11 cellular contexts compared by ENCODE assay signal in genomic region chr3:20141841-20142240, GRCh38. TPM values are rescaled to one million over a fixed set of nuclear protein-coding genes. Genes with fewer than 3 reads are reported as not detected.
DNase-seq lines count a peak whose midpoint lies in the region; ATAC-seq, FAIRE-seq and TF ChIP-seq lines count a peak whose summit lies in the region.
"Had no signal": no experiment of that assay in that cellular context is flagged by ENCODE, and none has a peak within 500 bp of the region (broad histone marks: within the 10 kb centered on the region; RNA-seq: fewer than 3 reads in every experiment).

No MANE protein-coding gene starts in this region.

- no peaks in the 10 kb centered on the region for H3K79me2 ChIP-seq in hepatocyte

- WGBS in hepatocyte (ENCODE audit: low lambda C conversion rate, missing lambda C conversion rate): 25% methylated on average over 7 of the region's 7 CpGs

- H3K4me3 Mint-ChIP-seq in stimulated activated memory B cell treated with anti-CD40 and anti-IgM and Interleukin-4, amounts not matched to agents 10 μg/mL and 1 μg/mL and 100 μg/mL, for 72 hours: no peak overlapping the region

- in situ Hi-C loops in astrocyte of the cerebellum (cut with HindIII; ENCODE audit: low sequenced_read_pairs): loop anchor here (5.0 kb wide), 1 partner anchor 50 kb away; no protein-coding TSS in a partner anchor

- peaks cover 4% of the 10 kb centered on the region for H3K9me3 Mint-ChIP-seq in stimulated activated memory B cell treated with anti-CD40 and anti-IgM and Interleukin-4, amounts not matched to agents 10 μg/mL and 1 μg/mL and 100 μg/mL, for 72 hours

- no peak overlapping the region for H2AFZ ChIP-seq in hepatocyte

- no peaks in the 10 kb centered on the region for H3K9me3 ChIP-seq in hepatocyte (ENCODE audit: low read depth)
- H3K9me3 ChIP-seq: colonic mucosa had no signal

- H3K36me3 ChIP-seq in H7 (replicated peaks; ENCODE audit: control insufficient read depth, insufficient read depth, low read length) (no peaks in the 10 kb centered on the region), hepatocyte (replicated peaks; ENCODE audit: insufficient read depth, low read depth) (no peaks in the 10 kb centered on the region)
- H3K36me3 ChIP-seq: colonic mucosa had no signal

- no peak overlapping the region for H3K4me2 ChIP-seq in hepatocyte

- DNase-seq in H7: peak; percentile 28
- DNase-seq in astrocyte of the cerebellum (ENCODE audit: low read depth): peak; percentile 80
- peak; percentile 26 for DNase-seq in hepatocyte (ENCODE audit: low spot score)
- DNase-seq in putamen (ENCODE audit: low spot score): peak; percentile 83
- DNase-seq in activated gamma-delta T cell (lab: John Stamatoyannopoulos, UW): no peak
- DNase-seq in GM12892 (ENCODE audit: insufficient read length): no peak
- DNase-seq: activated CD4-positive, alpha-beta T cell treated with anti-CD3 and anti-CD28 coated beads, Interleukin-2, amount 50 U/mL, for 1 hour; colonic mucosa had no signal

- no peaks in the 10 kb centered on the region for H3K27me3 ChIP-seq in H7 (ENCODE audit: control insufficient read depth, insufficient read depth, low read length)
- H3K27me3 ChIP-seq in hepatocyte: no peaks in the 10 kb centered on the region
- H3K27me3 ChIP-seq: colonic mucosa had no signal

- H3K4me3 ChIP-seq in H7 (ENCODE audit: insufficient read depth, low read depth, low read length): no peak overlapping the region
- no peak overlapping the region for H3K4me3 ChIP-seq in astrocyte of the cerebellum (ENCODE audit: low read depth, low read length)
- no peak overlapping the region for H3K4me3 ChIP-seq in hepatocyte
- H3K4me3 ChIP-seq: colonic mucosa had no signal

- ATAC-seq in stimulated activated memory B cell treated with anti-CD40 and anti-IgM and Interleukin-4, amounts not matched to agents 10 μg/mL and 1 μg/mL and 100 μg/mL, for 72 hours: no peak
- no peak for ATAC-seq in GM19397 (IDR thresholded peaks at IDR 0.05; ENCODE audit: unreplicated experiment)

- no peak overlapping the region for H3K27ac ChIP-seq in hepatocyte
- H3K27ac ChIP-seq: colonic mucosa, HL-60 had no signal

- no peak overlapping the region for H3K27ac Mint-ChIP-seq in stimulated activated memory B cell treated with anti-CD40 and anti-IgM and Interleukin-4, amounts not matched to agents 10 μg/mL and 1 μg/mL and 100 μg/mL, for 72 hours

- peaks cover 53% of the 10 kb centered on the region for H3K36me3 Mint-ChIP-seq in stimulated activated memory B cell treated with anti-CD40 and anti-IgM and Interleukin-4, amounts not matched to agents 10 μg/mL and 1 μg/mL and 100 μg/mL, for 72 hours

- H3K27me3 Mint-ChIP-seq in stimulated activated memory B cell treated with anti-CD40 and anti-IgM and Interleukin-4, amounts not matched to agents 10 μg/mL and 1 μg/mL and 100 μg/mL, for 72 hours: no peaks in the 10 kb centered on the region

- no peaks in the 10 kb centered on the region for H3K9me2 ChIP-seq in hepatocyte (replicated peaks; ENCODE audit: insufficient read depth)

- TF ChIP-seq CTCF in astrocyte of the cerebellum (IDR thresholded peaks at IDR 0.05; ENCODE audit: low read depth, low read length, missing control alignments): peak; percentile 10
- TF ChIP-seq CTCF in hepatocyte (IDR thresholded peaks at IDR 0.05; ENCODE audit: poor library complexity): no peak

- H4K20me1 ChIP-seq in hepatocyte (ENCODE audit: insufficient read depth, poor library complexity, severe bottlenecking): no peaks in the 10 kb centered on the region

- TF ChIP-seq POLR2A in GM12892 (IDR thresholded peaks at IDR 0.05; ENCODE audit: low read depth, low read length): no peak

- H3K4me1 ChIP-seq in hepatocyte (ENCODE audit: insufficient read depth): peaks cover 3% of the 10 kb centered on the region
- H3K4me1 ChIP-seq: colonic mucosa had no signal

- H3K4me1 Mint-ChIP-seq in stimulated activated memory B cell treated with anti-CD40 and anti-IgM and Interleukin-4, amounts not matched to agents 10 μg/mL and 1 μg/mL and 100 μg/mL, for 72 hours: no peaks in the 10 kb centered on the region

- no peak for FAIRE-seq in GM12892 (lab: Jason Lieb, UNC)

RNA-seq across cellular contexts. Expression of gene SGO1, which starts 44.2 kb away (rescaled TPM):
- total RNA-seq in H7 (2014; rRNA removed; shearing (Covaris generic)): 20.7 and 21.6 TPM in 2 replicates
- total RNA-seq in hepatocyte: 4.5 and 6.7 TPM in 2 replicates
- 5.6 and 5.8 TPM in 2 replicates for polyA plus RNA-seq in hepatocyte
- polyA plus RNA-seq in GM12892 (2012; ENCODE audit: missing spikeins): 12.3 TPM

Comparison
In these comparisons a context has a peak if more than half of its experiments do, and no peak if none do; other contexts are left out.
1. DNase-seq: peak in H7 (single experiment), astrocyte of the cerebellum (single experiment), hepatocyte (single experiment) and putamen (single experiment); none in activated gamma-delta T cell (single experiment) and GM12892 (single experiment).